Comparison of ENCODE assay signal across 21 cellular contexts in the genomic region with DNA sequence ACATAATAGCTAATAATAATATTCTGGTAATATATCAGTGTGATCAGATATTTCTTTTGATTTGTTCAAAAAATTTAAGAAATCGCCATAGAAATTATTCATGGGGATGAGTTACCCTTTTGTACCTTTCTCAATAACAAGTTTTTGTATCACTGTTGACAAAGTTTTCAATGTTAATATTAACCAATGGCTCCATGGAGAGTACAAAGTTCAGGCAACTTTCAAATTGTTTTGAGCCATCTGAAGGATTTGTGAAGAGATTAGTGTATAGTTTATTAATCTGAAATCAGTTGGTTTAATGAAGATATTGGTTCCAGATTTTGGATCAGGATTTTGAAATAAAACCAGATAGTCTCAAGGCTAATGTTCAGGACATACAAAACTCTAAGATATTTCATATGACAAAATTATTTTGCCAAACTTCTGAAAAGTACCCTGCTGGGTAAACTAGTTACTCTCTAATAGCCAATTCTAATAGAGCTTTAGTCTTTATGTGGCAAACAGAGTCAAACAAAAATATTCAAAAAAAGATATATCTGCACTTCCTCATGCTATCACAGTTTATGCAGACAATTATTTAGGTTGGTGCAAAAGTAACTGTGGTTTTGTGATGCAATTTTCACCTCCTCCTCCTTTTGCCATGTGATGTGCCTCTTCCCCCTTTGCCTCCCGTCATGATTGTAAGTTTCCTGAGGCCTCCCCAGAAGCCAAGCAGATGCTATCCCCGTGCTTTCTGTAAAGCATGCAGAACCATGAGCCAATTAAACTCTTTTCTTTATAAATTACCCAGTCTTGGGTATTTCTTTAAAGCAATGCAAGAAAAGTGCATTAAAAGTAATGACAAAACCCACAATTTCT.
"Had no signal": no experiment of that assay in that cellular context is flagged by ENCODE, and none has a peak within 500 bp of the region (broad histone marks: within the 10 kb centered on the region; RNA-seq: fewer than 3 reads in every experiment).

No MANE protein-coding gene starts in this region.

- H3K36me3 ChIP-seq: ascending aorta, MG63, WERI-Rb-1 had no signal

- H3K9me3 ChIP-seq: ascending aorta, MG63 had no signal

- H3K27ac ChIP-seq: ascending aorta, SK-N-MC, WERI-Rb-1 had no signal

- ATAC-seq: activated CD4-positive, alpha-beta T cell treated with anti-CD3 and anti-CD28 coated beads for 36 hours; activated naive CD4-positive, alpha-beta T cell treated with anti-CD3 and anti-CD28 coated beads, Interleukin-2, amount 50 U/mL, for 72 hours; activated naive CD8-positive, alpha-beta T cell treated with anti-CD3 and anti-CD28 coated beads, Interleukin-2, amount 50 U/mL, for 24 hours; Right ventricle myocardium inferior had no signal

- H3K27me3 ChIP-seq: ascending aorta, MG63 had no signal

- DNase-seq: activated CD4-positive, alpha-beta memory T cell treated with anti-CD3 and anti-CD28 coated beads, Interleukin-2, amount 10 ng/mL, durations not matched to agents 7 days and 5 days; activated CD4-positive, alpha-beta T cell treated with anti-CD3 and anti-CD28 coated beads for 36 hours; activated CD4-positive, alpha-beta T cell treated with anti-CD3 and anti-CD28 coated beads, Interleukin-2, amount 50 U/mL, for 1 hour; activated effector memory CD4-positive, alpha-beta T cell treated with Interleukin-2 at 50 U/mL for 16 hours; activated naive CD4-positive, alpha-beta T cell treated with Interleukin-2 at 50 U/mL for 16 hours; activated naive CD8-positive, alpha-beta T cell treated with anti-CD3 and anti-CD28 coated beads, Interleukin-2, amount 50 U/mL, for 24 hours; amniotic stem cell; MG63; NCI-H1105; NCI-H1436 treated with DMSO at 0.1 percent for 48 hours; NCI-H187; NCI-H2081; NCI-H510A treated with DMSO at 0.1 percent for 48 hours; NCI-H69; RPMI8226; T-helper 1 cell; WERI-Rb-1 had no signal

- H3K4me3 ChIP-seq: ascending aorta, MG63, SK-N-MC had no signal

- H3K4me1 ChIP-seq: ascending aorta had no signal
